Comparison of ENCODE assay signal across 27 cellular contexts in genomic region chr14:99950191-99950590, GRCh38.
"Had no signal": no experiment of that assay in that cellular context is flagged by ENCODE, and none has a peak within 500 bp of the region (broad histone marks: within the 10 kb centered on the region; RNA-seq: fewer than 3 reads in every experiment).

No MANE protein-coding gene starts in this region.

- H3K27ac Mint-ChIP-seq: activated CD8-positive, alpha-beta T cell treated with anti-CD3 and anti-CD28 coated beads for 36 hours; activated naive CD4-positive, alpha-beta T cell treated with anti-CD3 and anti-CD28 coated beads, Interleukin-2, amount 10 ng/mL, durations not matched to agents 7 days and 5 days; activated naive CD8-positive, alpha-beta T cell treated with anti-CD3 and anti-CD28 coated beads for 36 hours; activated T-cell treated with anti-CD3 and anti-CD28 coated beads, Interleukin-2, amount 50 U/mL, for 72 hours; activated T-helper 2 cell treated with anti-CD3 and anti-CD28 coated beads, Interferon-gamma antibody, Interleukin-2, Interleukin-4, amounts not matched to agents 10 μg/mL and 5 μg/mL and 100 μg/mL, durations not matched to agents 14 hours and 24 hours and 36 hours; T-helper 1 cell treated with Interleukin-12 subunit alpha and Interleukin-12 subunit beta and Interleukin-4 antibody, amounts not matched to agents 30 μg/mL and 1 μg/mL, for 36 hours had no signal

- H3K9me3 Mint-ChIP-seq: activated T-helper 2 cell treated with anti-CD3 and anti-CD28 coated beads, Interferon-gamma antibody, Interleukin-2, Interleukin-4, amounts not matched to agents 10 μg/mL and 5 μg/mL and 100 μg/mL, durations not matched to agents 14 hours and 24 hours and 36 hours had no signal

- DNase-seq: activated CD4-positive, alpha-beta T cell treated with anti-CD3 and anti-CD28 coated beads for 4 hours; activated CD8-positive, alpha-beta memory T cell treated with anti-CD3 and anti-CD28 coated beads, Interleukin-2, amount 50 U/mL, for 4 hours; activated CD8-positive, alpha-beta T cell treated with anti-CD3 and anti-CD28 coated beads for 36 hours; activated gamma-delta T cell treated with Interleukin-2 at 50 U/mL for 16 hours; activated naive CD4-positive, alpha-beta T cell treated with anti-CD3 and anti-CD28 coated beads, Interleukin-2, amount 10 ng/mL, durations not matched to agents 7 days and 5 days; activated naive CD8-positive, alpha-beta T cell treated with anti-CD3 and anti-CD28 coated beads for 36 hours; activated T-cell treated with anti-CD3 and anti-CD28 coated beads, Interleukin-2, amount 50 U/mL, for 72 hours; anterior cingulate cortex; MV-4-11; NCI-H1092 treated with DMSO at 0.1 percent for 48 hours; NCI-H1417 treated with DMSO at 0.1 percent for 48 hours; NCI-H1694; NCI-H2029; NCI-H2107; NCI-H2171 treated with DMSO at 0.1 percent for 48 hours; NCI-H226; NCI-H526; NCI-H82; OCI-M1; Right ventricle myocardium superior had no signal

- H3K9ac ChIP-seq: KMS-11 had no signal

- H3K36me3 ChIP-seq: cardiac muscle cell had no signal

- H3K4me3 Mint-ChIP-seq: activated CD8-positive, alpha-beta T cell treated with anti-CD3 and anti-CD28 coated beads for 36 hours; activated naive CD4-positive, alpha-beta T cell treated with anti-CD3 and anti-CD28 coated beads, Interleukin-2, amount 10 ng/mL, durations not matched to agents 7 days and 5 days; activated naive CD8-positive, alpha-beta T cell treated with anti-CD3 and anti-CD28 coated beads for 36 hours; activated T-cell treated with anti-CD3 and anti-CD28 coated beads, Interleukin-2, amount 50 U/mL, for 72 hours; brain; T-helper 1 cell treated with Interleukin-12 subunit alpha and Interleukin-12 subunit beta and Interleukin-4 antibody, amounts not matched to agents 30 μg/mL and 1 μg/mL, for 36 hours had no signal

- ATAC-seq: activated CD4-positive, CD25-positive, alpha-beta regulatory T cell treated with anti-CD3 and anti-CD28 coated beads, Interleukin-2, amount 50 U/mL, for 24 hours; activated CD8-positive, alpha-beta T cell treated with anti-CD3 and anti-CD28 coated beads for 36 hours; activated T-cell treated with anti-CD3 and anti-CD28 coated beads, Interleukin-2, amount 50 U/mL, for 72 hours had no signal

- H3K36me3 Mint-ChIP-seq: activated naive CD8-positive, alpha-beta T cell treated with anti-CD3 and anti-CD28 coated beads for 36 hours; brain had no signal

- H3K27ac ChIP-seq: cardiac muscle cell, KMS-11, RWPE1 had no signal

- H3K4me3 ChIP-seq: cardiac muscle cell had no signal

- H3K4me2 ChIP-seq: KMS-11 had no signal

- H3K27me3 Mint-ChIP-seq: brain had no signal
